Comparison of ENCODE assay signal across 26 cellular contexts in genomic region chr1:189027509-189027908, GRCh38.
"Had no signal": no experiment of that assay in that cellular context is flagged by ENCODE, and none has a peak within 500 bp of the region (broad histone marks: within the 10 kb centered on the region; RNA-seq: fewer than 3 reads in every experiment).

No MANE protein-coding gene starts in this region.

- H3K27me3 ChIP-seq: ascending aorta, body of pancreas, SJSA1 had no signal

- H3K4me3 ChIP-seq: ascending aorta, body of pancreas, SJSA1 had no signal

- ATAC-seq: activated naive CD4-positive, alpha-beta T cell treated with anti-CD3 and anti-CD28 coated beads, Interleukin-2, amount 50 U/mL, for 72 hours; activated naive CD8-positive, alpha-beta T cell treated with anti-CD3 and anti-CD28 coated beads, Interleukin-2, amount 50 U/mL, for 24 hours; activated T-cell treated with anti-CD3 and anti-CD28 coated beads, Interleukin-2, amount 50 U/mL, for 4 hours; body of pancreas; PC-3; SK-N-SH treated with all-trans-retinoic acid at 6 μM for 48 hours; T-helper 17 cell had no signal

- DNase-seq: activated B cell treated with CpG ODN at 0.5 μM for 24 hours; activated CD4-positive, alpha-beta memory T cell treated with anti-CD3 and anti-CD28 coated beads for 36 hours; activated CD4-positive, alpha-beta T cell treated with anti-CD3 and anti-CD28 coated beads for 1 hour; activated CD4-positive, alpha-beta T cell treated with anti-CD3 and anti-CD28 coated beads, Interleukin-2, amount 10 ng/mL, durations not matched to agents 24 days and 14 days; activated CD8-positive, alpha-beta memory T cell treated with anti-CD3 and anti-CD28 coated beads for 24 hours; activated effector memory CD4-positive, alpha-beta T cell treated with anti-CD3 and anti-CD28 coated beads, Interleukin-2, amount 50 U/mL, for 16 hours; activated naive CD4-positive, alpha-beta T cell treated with Interleukin-2 at 50 U/mL for 16 hours; activated naive CD8-positive, alpha-beta T cell treated with anti-CD3 and anti-CD28 coated beads, Interleukin-2, amount 50 U/mL, for 24 hours; activated T-cell treated with anti-CD3 and anti-CD28 coated beads, Interleukin-2, amount 50 U/mL, for 4 hours; amniotic stem cell; body of pancreas; central memory CD4-positive, alpha-beta T cell; NCI-H1092 treated with DMSO at 0.1 percent for 48 hours; NCI-H1436 treated with DMSO at 0.1 percent for 48 hours; NCI-H187; NCI-H2081; NCI-H524; PC-3; SHP77; T-helper 17 cell; T-helper 9 cell had no signal

- H3K27ac ChIP-seq: ascending aorta, body of pancreas, SJSA1 had no signal

- H3K9me3 ChIP-seq: ascending aorta, body of pancreas, SJSA1 had no signal

- H3K36me3 ChIP-seq: ascending aorta, SJSA1 had no signal

- FAIRE-seq: bronchial epithelial cell had no signal
